8 cellular contexts compared by ENCODE assay signal in genomic region chr21:33931799-33932390, GRCh38. TPM values are rescaled to one million over a fixed set of nuclear protein-coding genes. Genes with fewer than 3 reads are reported as not detected.
DNase-seq lines count a peak whose midpoint lies in the region; ATAC-seq and TF ChIP-seq lines count a peak whose summit lies in the region.

No MANE protein-coding gene starts in this region.

- H3K9me2 ChIP-seq in OCI-LY1 (ENCODE audit: low read depth, low read length): no peaks in the 10 kb centered on the region

- H3K36me3 Mint-ChIP-seq in naive B cell: no peaks in the 10 kb centered on the region

- peak overlapping the region; percentile 86 to 99 (median 93) for H3K4me3 Mint-ChIP-seq in naive B cell

- H2AFZ ChIP-seq in OCI-LY1 (ENCODE audit: low read length): peak overlapping the region; percentile 87

- H3K27ac ChIP-seq in OCI-LY1 (ENCODE audit: low read depth, low read length, poor library complexity, severe bottlenecking) (peak overlapping the region; percentile 67), duodenal mucosa (ENCODE audit: low read depth, low read length) (no peak overlapping the region)

- H3K9ac ChIP-seq in OCI-LY1 (ENCODE audit: low read length) (peak overlapping the region; percentile 65), duodenal mucosa (ENCODE audit: low read depth in 1 of 2, low read length in 2 of 2) (peak overlapping the region; percentile 49 to 74)

- DNase-seq in Daoy (ENCODE audit: low read depth) (peak; percentile 35), naive B cell (peak; percentile 19), cerebellum (ENCODE audit: low spot score) (no peak)

- no peaks in the 10 kb centered on the region for H3K79me2 ChIP-seq in OCI-LY1 (ENCODE audit: insufficient read depth, low read length)

- H3K27me3 ChIP-seq in OCI-LY1 (ENCODE audit: insufficient read depth, low read length) (no peaks in the 10 kb centered on the region), duodenal mucosa (ENCODE audit: control insufficient read depth in 1 of 2, insufficient read depth in 2 of 2, low read length in 2 of 2) (no peaks in the 10 kb centered on the region)

- H3K36me3 ChIP-seq in OCI-LY1 (ENCODE audit: insufficient read depth, low read length) (no peaks in the 10 kb centered on the region), duodenal mucosa (ENCODE audit: control insufficient read depth in 1 of 2, insufficient read depth in 2 of 2, low read length in 2 of 2) (no peaks in the 10 kb centered on the region)

- H3F3A ChIP-seq in OCI-LY1 (ENCODE audit: insufficient read depth, low read length): no peaks in the 10 kb centered on the region

- peak overlapping the region; percentile 82 to 97 (median 93) for H3K27ac Mint-ChIP-seq in naive B cell

- H3K4me3 ChIP-seq in OCI-LY1 (ENCODE audit: low read depth, low read length, poor library complexity, severe bottlenecking) (peak overlapping the region; percentile 64), duodenal mucosa (ENCODE audit: low read depth in 1 of 2, low read length in 2 of 2) (peak overlapping the region; percentile 79 to 83)

- H3K4me1 ChIP-seq in OCI-LY1 (ENCODE audit: insufficient read depth, low read length, severe bottlenecking): peaks cover 44% of the 10 kb centered on the region
- H3K4me1 ChIP-seq in duodenal mucosa (ENCODE audit: control insufficient read depth in 1 of 2, insufficient read depth in 2 of 2, low read length in 2 of 2): peaks cover 7 to 8% of the 10 kb centered on the region in 2 donors

- peaks cover 0 to 1% (median 0%) of the 10 kb centered on the region in 7 donors for H3K9me3 Mint-ChIP-seq in naive B cell

- ATAC-seq in naive B cell (ENCODE audit: low read depth in 2 of 2) (peak; percentile 55 to 63), GM19452 (IDR thresholded peaks at IDR 0.05; ENCODE audit: unreplicated experiment) (no peak), HG02610 (IDR thresholded peaks at IDR 0.05; ENCODE audit: unreplicated experiment) (no peak), HG02840 (IDR thresholded peaks at IDR 0.05; ENCODE audit: low FRiP score, unreplicated experiment) (no peak)

- no peaks in the 10 kb centered on the region for H3K9me3 ChIP-seq in OCI-LY1 (ENCODE audit: low read length)
- no peaks in the 10 kb centered on the region for H3K9me3 ChIP-seq in duodenal mucosa (ENCODE audit: control insufficient read depth in 1 of 2, low read length in 2 of 2)

- H3K4me1 Mint-ChIP-seq in naive B cell: peaks cover 10 to 16% (median 11%) of the 10 kb centered on the region in 3 donors

- no peaks in the 10 kb centered on the region for H4K20me1 ChIP-seq in OCI-LY1 (ENCODE audit: insufficient read depth, low read length)

- no peaks in the 10 kb centered on the region for H3K27me3 Mint-ChIP-seq in naive B cell

- no peak for TF ChIP-seq CTCF in OCI-LY1 (IDR thresholded peaks at IDR 0.05; ENCODE audit: low read length)

- H3K4me2 ChIP-seq in OCI-LY1 (ENCODE audit: low read length): peak overlapping the region; percentile 98

RNA-seq across cellular contexts. Expression of gene ATP5PO, which starts 16.3 kb away (rescaled TPM):
- 360 and 436 TPM in 2 replicates for total RNA-seq in Daoy (2014; rRNA removed; shearing (Covaris generic))
- 100 to 1,000 TPM; 299 to 386 (median 357) TPM for polyA plus RNA-seq in naive B cell (ENCODE audit: low read depth in 6 of 6)
- total RNA-seq in cerebellum: 82.2 TPM

Comparison
In these comparisons a context has a peak if more than half of its experiments do, and no peak if none do; other contexts are left out.
1. ATAC-seq: peak in naive B cell (2 of 2); none in GM19452 (single experiment), HG02610 (single experiment) and HG02840 (single experiment).